26 cellular contexts compared by ENCODE assay signal in the genomic region with DNA sequence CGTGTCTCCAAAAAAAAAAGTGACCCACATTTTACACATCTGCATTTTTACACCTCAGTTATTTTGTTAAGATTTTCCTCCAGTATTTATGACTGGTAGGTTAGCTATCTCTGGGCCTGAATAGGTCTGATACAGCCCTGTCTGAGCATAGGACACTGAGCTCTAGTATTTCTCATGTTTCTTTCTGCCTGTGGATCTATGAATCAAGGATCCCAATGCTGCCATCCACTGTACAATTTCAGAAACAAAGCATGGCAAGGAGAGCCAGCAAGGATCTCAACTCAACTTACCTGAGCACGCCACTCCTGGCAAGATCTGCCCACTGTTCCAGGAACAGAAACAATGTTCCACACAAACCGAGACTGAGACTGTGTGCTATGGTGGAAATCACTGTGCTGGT. TPM values are rescaled to one million over a fixed set of nuclear protein-coding genes. Genes with fewer than 3 reads are reported as not detected.
A peak's percentile ranks its signal among the peaks of the same experiment; 100 is the strongest.
DNase-seq lines count a peak whose midpoint lies in the region; ATAC-seq and TF ChIP-seq lines count a peak whose summit lies in the region.
"Had no signal": no experiment of that assay in that cellular context is flagged by ENCODE, and none has a peak within 500 bp of the region (broad histone marks: within the 10 kb centered on the region; RNA-seq: fewer than 3 reads in every experiment).

No MANE protein-coding gene starts in this region.

- 91 to 94% methylated on average over 3 of the region's 3 CpGs for WGBS in heart right ventricle, 2 donors

- H3K36me3 ChIP-seq in heart right ventricle (no peaks in the 10 kb centered on the region), gastrocnemius medialis (no peaks in the 10 kb centered on the region)
- H3K36me3 ChIP-seq: BLaER1, HAP-1 had no signal

- no peaks in the 10 kb centered on the region for H3K4me1 ChIP-seq in heart right ventricle
- peaks cover 0 to 10% of the 10 kb centered on the region in 2 donors for H3K4me1 ChIP-seq in gastrocnemius medialis
- H3K4me1 ChIP-seq: BLaER1, HAP-1 had no signal

- H3K9me3 ChIP-seq in heart right ventricle (peaks cover 0 to 5% (median 0%) of the 10 kb centered on the region in 11 donors), gastrocnemius medialis (no peaks in the 10 kb centered on the region)
- H3K9me3 ChIP-seq: BLaER1, HAP-1, SK-N-SH had no signal

- H3K9me3 Mint-ChIP-seq in chondrocyte (ENCODE audit: low read depth) = no peaks in the 10 kb centered on the region
- H3K9me3 Mint-ChIP-seq in glutamatergic neuron (ENCODE audit: unreplicated experiment) = no peaks in the 10 kb centered on the region
- H3K9me3 Mint-ChIP-seq: CD4-positive, alpha-beta T cell had no signal

- peaks cover 27% of the 10 kb centered on the region for H3K27me3 Mint-ChIP-seq in chondrocyte (ENCODE audit: low read depth)
- H3K27me3 Mint-ChIP-seq in glutamatergic neuron (ENCODE audit: unreplicated experiment) = no peaks in the 10 kb centered on the region
- H3K27me3 Mint-ChIP-seq: CD4-positive, alpha-beta T cell had no signal

- H3K36me3 Mint-ChIP-seq in chondrocyte (ENCODE audit: low read depth) (no peaks in the 10 kb centered on the region), glutamatergic neuron (ENCODE audit: unreplicated experiment) (peaks cover 6% of the 10 kb centered on the region)

- no peak overlapping the region for H3K4me3 ChIP-seq in heart right ventricle
- no peak overlapping the region for H3K4me3 ChIP-seq in gastrocnemius medialis
- H3K4me3 ChIP-seq: BLaER1, GM12878, HAP-1, PC-9 had no signal

- H3K4me3 Mint-ChIP-seq in chondrocyte (ENCODE audit: unreplicated experiment) (no peak overlapping the region), glutamatergic neuron (ENCODE audit: unreplicated experiment) (no peak overlapping the region)
- H3K4me3 Mint-ChIP-seq: CD4-positive, alpha-beta T cell had no signal

- H3K27ac Mint-ChIP-seq in chondrocyte (ENCODE audit: unreplicated experiment) (no peak overlapping the region), glutamatergic neuron (ENCODE audit: unreplicated experiment) (no peak overlapping the region)
- H3K27ac Mint-ChIP-seq: CD4-positive, alpha-beta T cell had no signal

- H3K4me1 Mint-ChIP-seq in chondrocyte (ENCODE audit: low read depth) (peaks cover 8% of the 10 kb centered on the region), glutamatergic neuron (ENCODE audit: low read depth, unreplicated experiment) (peaks cover 5% of the 10 kb centered on the region)

- H3K27me3 ChIP-seq in heart right ventricle (no peaks in the 10 kb centered on the region), gastrocnemius medialis (no peaks in the 10 kb centered on the region)
- H3K27me3 ChIP-seq: BLaER1 had no signal

- intact Hi-C loops in heart right ventricle (cut with DNase I) (loop anchor here in 7 of 10 donors (2.0 to 10.0 kb wide), 6 partner anchors 110 to 282 kb away; no protein-coding TSS in a partner anchor), cardiac septum (cut with DNase I) (loop anchor here (10.0 kb wide), 2 partner anchors 112 to 272 kb away; no protein-coding TSS in a partner anchor), gastrocnemius medialis (cut with DNase I; ENCODE audit: low total_unique reads) (loop anchor here (1.0 kb wide), 1 partner anchor 117 kb away; no protein-coding TSS in a partner anchor)

- H3K27ac ChIP-seq in heart right ventricle (no peak overlapping the region), gastrocnemius medialis (no peak overlapping the region)
- H3K27ac ChIP-seq: 22Rv1, BLaER1, KMS-11, PC-9 had no signal

- DNase-seq in NCI-H1092 treated with DMSO at 0.1 percent for 48 hours (lab: John Stamatoyannopoulos, UW) = peak; percentile 0
- DNase-seq in NCI-H1092 (lab: John Stamatoyannopoulos, UW) = no peak
- DNase-seq in heart right ventricle = no peak
- no peak for DNase-seq in cardiac septum (ENCODE audit: low spot score)
- DNase-seq in chondrocyte (ENCODE audit: low spot score) = no peak
- DNase-seq in gastrocnemius medialis = no peak
- no peak for DNase-seq in G401 (ENCODE audit: low spot score)
- no peak for DNase-seq in glutamatergic neuron
- DNase-seq: ACHN; CD4-positive, alpha-beta T cell; COR-L47; DMS79; NCI-H1694; NCI-H2081; NCI-H226; NCI-H510A treated with DMSO at 0.1 percent for 48 hours; NCI-H82; PC-9; RPMI8226; SIG-M5; SK-N-SH had no signal

- TF ChIP-seq POLR2A in gastrocnemius medialis (IDR thresholded peaks at IDR 0.05) = no peak

- in situ Hi-C loops in gastrocnemius medialis (cut with MboI; ENCODE audit: low sequenced_read_pairs in 4 of 4) (loop anchor here in 3 of 4 donors (10.0 to 25.0 kb wide), 3 partner anchors 112 to 430 kb away; no protein-coding TSS in a partner anchor), G401 (cut with HindIII; ENCODE audit: low sequenced_read_pairs) (no loop called here)

- peak in 4 of 9 donors; percentile 14 to 38 (median 31) for TF ChIP-seq CTCF in heart right ventricle (IDR thresholded peaks at IDR 0.05)
- peak; percentile 26 for TF ChIP-seq CTCF in chondrocyte (IDR thresholded peaks at IDR 0.05)
- peak in 1 of 5 experiments; percentile 24 for TF ChIP-seq CTCF in gastrocnemius medialis (IDR thresholded peaks at IDR 0.05 in 4 of 5, conservative IDR thresholded peaks at IDR 0.05 in 1 of 5)
- TF ChIP-seq CTCF in glutamatergic neuron (IDR thresholded peaks at IDR 0.05; ENCODE audit: partially characterized antibody, unreplicated experiment) = no peak

- ATAC-seq in heart right ventricle (peak in 5 of 8 donors; percentile 25 to 72 (median 48)), gastrocnemius medialis (peak; percentile 81 to 87)
- ATAC-seq: GM12878 had no signal

RNA-seq across cellular contexts. Expression of a gene that starts 36.4 kb away (rescaled TPM):
- total RNA-seq in heart right ventricle (1 to 10 TPM; 3.0 to 6.0 (median 4.6) TPM), cardiac septum (2.9 TPM), chondrocyte (0.12 to 0.28 TPM in 2 of 3 replicates, not detected in the other), gastrocnemius medialis (10 to 100 TPM in 3 of 4 donors, 1 to 10 TPM in 1; 9.9 to 28.3 (median 19.2) TPM), glutamatergic neuron (ENCODE audit: unreplicated experiment) (1.2 TPM)
- 1 to 10 TPM; 1.8 to 3.4 TPM for polyA plus RNA-seq in heart right ventricle
- total RNA-seq in G401 (2014; rRNA removed; shearing (Covaris generic)) = not detected in 2 replicates
- total RNA-seq: GM12878 had no signal
- polyA plus RNA-seq: SK-N-SH had no signal
